In genomic region chr11:117501499-117501898, GRCh38 we compare ENCODE assay signal across 15 cellular contexts.
"Had no signal": no experiment of that assay in that cellular context is flagged by ENCODE, and none has a peak within 500 bp of the region (broad histone marks: within the 10 kb centered on the region; RNA-seq: fewer than 3 reads in every experiment).

No MANE protein-coding gene starts in this region.

- H3K36me3 ChIP-seq: colonic mucosa, right lobe of liver had no signal

- H3K4me1 Mint-ChIP-seq: naive B cell; nephron; stimulated activated naive B cell treated with anti-CD40 and anti-IgM and Interleukin-4, amounts not matched to agents 10 μg/mL and 1 μg/mL and 100 μg/mL, for 72 hours; stimulated activated naive CD8-positive, alpha-beta T cell treated with anti-CD3 and anti-CD28 coated beads, Interleukin-15, amount 100 ng/mL, for 72 hours had no signal

- H3K27ac Mint-ChIP-seq: endodermal cell; naive B cell; nephron; stimulated activated naive CD8-positive, alpha-beta T cell treated with anti-CD3 and anti-CD28 coated beads, Interleukin-15, amount 100 ng/mL, for 72 hours had no signal

- H3K27me3 Mint-ChIP-seq: stimulated activated naive CD8-positive, alpha-beta T cell treated with anti-CD3 and anti-CD28 coated beads, Interleukin-15, amount 100 ng/mL, for 72 hours had no signal

- H3K9me3 ChIP-seq: colonic mucosa, right lobe of liver had no signal

- H2AFZ ChIP-seq: hepatocyte had no signal

- H3K27ac ChIP-seq: colonic mucosa, hepatocyte, right lobe of liver had no signal

- H3K4me3 Mint-ChIP-seq: endodermal cell; naive B cell; nephron; stimulated activated naive B cell treated with anti-CD40 and anti-IgM and Interleukin-4, amounts not matched to agents 10 μg/mL and 1 μg/mL and 100 μg/mL, for 72 hours; stimulated activated naive CD8-positive, alpha-beta T cell treated with anti-CD3 and anti-CD28 coated beads, Interleukin-15, amount 100 ng/mL, for 72 hours had no signal

- H3K9me3 Mint-ChIP-seq: endodermal cell; naive B cell; nephron; stimulated activated naive B cell treated with anti-CD40 and anti-IgM and Interleukin-4, amounts not matched to agents 10 μg/mL and 1 μg/mL and 100 μg/mL, for 72 hours; stimulated activated naive CD8-positive, alpha-beta T cell treated with anti-CD3 and anti-CD28 coated beads, Interleukin-15, amount 100 ng/mL, for 72 hours had no signal

- H3K27me3 ChIP-seq: colonic mucosa, right lobe of liver had no signal

- H3K4me3 ChIP-seq: colonic mucosa, hepatocyte, right lobe of liver had no signal

- DNase-seq: cerebellar nuclear complex; colonic mucosa; dermis blood vessel endothelial cell; effector CD4-positive, alpha-beta T cell; endodermal cell; foreskin melanocyte; mesendoderm; naive B cell; right lobe of liver; stimulated activated CD4-positive, alpha-beta T cell treated with anti-CD3 and anti-CD28 coated beads, Interleukin-4, amount 100 ng/mL, for 1 hour; stimulated activated naive B cell treated with anti-CD40 and anti-IgM and Interleukin-4, amounts not matched to agents 10 μg/mL and 1 μg/mL and 100 μg/mL, for 72 hours; stimulated activated naive CD8-positive, alpha-beta T cell treated with anti-CD3 and anti-CD28 coated beads, Interleukin-15, amount 100 ng/mL, for 72 hours; trophoblast cell had no signal

- H3K4me2 ChIP-seq: hepatocyte had no signal

- H3K4me1 ChIP-seq: colonic mucosa, right lobe of liver had no signal

- H3K79me2 ChIP-seq: hepatocyte had no signal
